Comparison of ENCODE assay signal across 29 cellular contexts in the genomic region with DNA sequence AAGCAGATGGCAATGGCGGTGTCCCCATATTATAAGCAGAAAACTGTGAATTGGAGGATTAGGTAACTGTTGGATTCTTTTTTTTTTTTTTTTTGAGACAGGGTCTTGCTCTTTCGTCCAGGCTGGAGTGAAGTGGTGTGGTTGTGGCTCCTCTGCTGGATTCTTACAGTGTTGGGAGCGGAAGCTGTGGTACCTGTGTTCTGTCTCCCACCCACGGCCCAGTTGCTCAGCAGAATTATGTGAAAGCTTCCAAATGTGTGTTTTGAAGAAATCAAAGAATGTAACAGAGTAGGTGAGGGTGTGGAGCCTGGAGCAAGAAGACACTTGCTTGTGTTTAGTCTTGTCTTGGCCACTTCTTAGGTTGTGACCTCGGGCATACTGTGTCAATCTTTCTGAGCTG.
"Had no signal": no experiment of that assay in that cellular context is flagged by ENCODE, and none has a peak within 500 bp of the region (broad histone marks: within the 10 kb centered on the region; RNA-seq: fewer than 3 reads in every experiment).

No MANE protein-coding gene starts in this region.

- FAIRE-seq: urothelium cell line had no signal

- H3K4me3 Mint-ChIP-seq: stimulated activated effector memory CD8-positive, alpha-beta T cell treated with anti-CD3 and anti-CD28 coated beads, Interleukin-12 subunit alpha, Interleukin-12 subunit beta, amount 100 ng/mL, for 72 hours; stimulated activated memory B cell treated with anti-CD40 and anti-IgM and Interleukin-4, amounts not matched to agents 10 μg/mL and 1 μg/mL and 100 μg/mL, for 72 hours; stimulated activated naive B cell treated with anti-CD40 and anti-IgM and Interleukin-4, amounts not matched to agents 10 μg/mL and 1 μg/mL and 100 μg/mL, for 72 hours; stimulated activated naive CD8-positive, alpha-beta T cell treated with anti-CD3 and anti-CD28 coated beads, Interleukin-15, amount 100 ng/mL, for 72 hours; stimulated activated naive CD8-positive, alpha-beta T cell treated with anti-CD3 and anti-CD28 coated beads, Interleukin-15, Interleukin-2, amounts not matched to agents 100 ng/mL and 50 ng/mL, for 24 hours; type B pancreatic cell had no signal

- H3K27ac ChIP-seq: stomach, suprapubic skin, testis, thoracic aorta, thyroid gland, tibial artery, tibial nerve, transverse colon, upper lobe of left lung, upper lobe of right lung, uterus, vagina had no signal

- ATAC-seq: stimulated activated effector memory CD8-positive, alpha-beta T cell treated with anti-CD3 and anti-CD28 coated beads, Interleukin-12 subunit alpha, Interleukin-12 subunit beta, amount 100 ng/mL, for 72 hours; stimulated activated memory B cell treated with anti-CD40 and anti-IgM and Interleukin-4, amounts not matched to agents 10 μg/mL and 1 μg/mL and 100 μg/mL, for 72 hours; stimulated activated naive B cell treated with anti-CD40 and anti-IgM and Interleukin-4, amounts not matched to agents 10 μg/mL and 1 μg/mL and 100 μg/mL, for 72 hours; stimulated activated naive CD8-positive, alpha-beta T cell treated with anti-CD3 and anti-CD28 coated beads, Interleukin-15, amount 100 ng/mL, for 72 hours; stimulated activated naive CD8-positive, alpha-beta T cell treated with anti-CD3 and anti-CD28 coated beads, Interleukin-15, Interleukin-2, amounts not matched to agents 100 U/mL and 50 U/mL, for 24 hours; upper lobe of right lung had no signal

- H3K27me3 Mint-ChIP-seq: stimulated activated memory B cell treated with anti-CD40 and anti-IgM and Interleukin-4, amounts not matched to agents 10 μg/mL and 1 μg/mL and 100 μg/mL, for 72 hours; stimulated activated naive CD8-positive, alpha-beta T cell treated with anti-CD3 and anti-CD28 coated beads, Interleukin-15, amount 100 ng/mL, for 72 hours had no signal

- H3K4me3 ChIP-seq: stomach, suprapubic skin, testis, thoracic aorta, thyroid gland, tibial artery, tibial nerve, transverse colon, upper lobe of left lung, upper lobe of right lung, uterus, vagina had no signal

- H3K36me3 ChIP-seq: stomach, suprapubic skin, thoracic aorta, thyroid gland, tibial artery, tibial nerve, transverse colon, upper lobe of left lung, upper lobe of right lung, uterus, vagina had no signal

- H3K27me3 ChIP-seq: stomach, suprapubic skin, testis, thyroid gland, tibial artery, tibial nerve, transverse colon, upper lobe of left lung, upper lobe of right lung, uterus, vagina had no signal

- H3K36me3 Mint-ChIP-seq: stimulated activated effector memory CD8-positive, alpha-beta T cell treated with anti-CD3 and anti-CD28 coated beads, Interleukin-12 subunit alpha, Interleukin-12 subunit beta, amount 100 ng/mL, for 72 hours; stimulated activated memory B cell treated with anti-CD40 and anti-IgM and Interleukin-4, amounts not matched to agents 10 μg/mL and 1 μg/mL and 100 μg/mL, for 72 hours; stimulated activated naive B cell treated with anti-CD40 and anti-IgM and Interleukin-4, amounts not matched to agents 10 μg/mL and 1 μg/mL and 100 μg/mL, for 72 hours; type B pancreatic cell had no signal

- H3K4me1 ChIP-seq: uterus had no signal

- H3K4me1 Mint-ChIP-seq: stimulated activated memory B cell treated with anti-CD40 and anti-IgM and Interleukin-4, amounts not matched to agents 10 μg/mL and 1 μg/mL and 100 μg/mL, for 72 hours; stimulated activated naive B cell treated with anti-CD40 and anti-IgM and Interleukin-4, amounts not matched to agents 10 μg/mL and 1 μg/mL and 100 μg/mL, for 72 hours had no signal

- H3K27ac Mint-ChIP-seq: stimulated activated effector memory CD8-positive, alpha-beta T cell treated with anti-CD3 and anti-CD28 coated beads, Interleukin-12 subunit alpha, Interleukin-12 subunit beta, amount 100 ng/mL, for 72 hours; stimulated activated memory B cell treated with anti-CD40 and anti-IgM and Interleukin-4, amounts not matched to agents 10 μg/mL and 1 μg/mL and 100 μg/mL, for 72 hours; stimulated activated naive B cell treated with anti-CD40 and anti-IgM and Interleukin-4, amounts not matched to agents 10 μg/mL and 1 μg/mL and 100 μg/mL, for 72 hours; stimulated activated naive CD8-positive, alpha-beta T cell treated with anti-CD3 and anti-CD28 coated beads, Interleukin-15, amount 100 ng/mL, for 72 hours; stimulated activated naive CD8-positive, alpha-beta T cell treated with anti-CD3 and anti-CD28 coated beads, Interleukin-15, Interleukin-2, amounts not matched to agents 100 ng/mL and 50 ng/mL, for 24 hours; type B pancreatic cell had no signal

- H3K9me3 ChIP-seq: stomach, suprapubic skin, testis, thoracic aorta, thyroid gland, tibial artery, tibial nerve, transverse colon, upper lobe of left lung, upper lobe of right lung, uterus, vagina had no signal

- H3K9me3 Mint-ChIP-seq: stimulated activated effector memory CD8-positive, alpha-beta T cell treated with anti-CD3 and anti-CD28 coated beads, Interleukin-12 subunit alpha, Interleukin-12 subunit beta, amount 100 ng/mL, for 72 hours; stimulated activated naive B cell treated with anti-CD40 and anti-IgM and Interleukin-4, amounts not matched to agents 10 μg/mL and 1 μg/mL and 100 μg/mL, for 72 hours; stimulated activated naive CD8-positive, alpha-beta T cell treated with anti-CD3 and anti-CD28 coated beads, Interleukin-15, amount 100 ng/mL, for 72 hours; stimulated activated naive CD8-positive, alpha-beta T cell treated with anti-CD3 and anti-CD28 coated beads, Interleukin-15, Interleukin-2, amounts not matched to agents 100 ng/mL and 50 ng/mL, for 24 hours; type B pancreatic cell had no signal

- DNase-seq: stimulated activated CD4-positive, alpha-beta T cell treated with anti-CD3 and anti-CD28 coated beads, Interleukin-2, amount 100 ng/mL, for 48 hours; stimulated activated CD4-positive, alpha-beta T cell treated with anti-CD3 and anti-CD28 coated beads, Interleukin-4, amount 100 ng/mL, for 1 hour; stimulated activated CD4-positive, alpha-beta T cell treated with anti-CD3 and anti-CD28 coated beads, Interleukin-4, amount 100 ng/mL, for 24 hours; stimulated activated CD4-positive, alpha-beta T cell treated with anti-CD3 and anti-CD28 coated beads, Interleukin-4, amount 100 ng/mL, for 4 hours; stimulated activated CD8-positive, alpha-beta memory T cell treated with anti-CD3 and anti-CD28 coated beads, Interleukin-4, amount 100 ng/mL, for 48 hours; stimulated activated naive B cell treated with anti-CD40 and anti-IgM and Interleukin-4, amounts not matched to agents 10 μg/mL and 1 μg/mL and 100 μg/mL, for 72 hours; stimulated activated naive CD4-positive, alpha-beta T cell; stimulated activated naive CD4-positive, alpha-beta T cell treated with Interleukin-2 at 50 U/mL for 16 hours; stimulated activated naive CD8-positive, alpha-beta T cell treated with anti-CD3 and anti-CD28 coated beads, Interleukin-15, amount 100 ng/mL, for 72 hours; stimulated activated naive CD8-positive, alpha-beta T cell treated with anti-CD3 and anti-CD28 coated beads, Interleukin-15, Interleukin-2, amounts not matched to agents 100 U/mL and 50 U/mL, for 24 hours; stomach; substantia nigra; testis; thyroid gland; tibial artery; transverse colon; trophoblast cell; upper lobe of left lung; upper lobe of right lung; uterus had no signal
